ENCODE assay signal across 13 cellular contexts in the genomic region with DNA sequence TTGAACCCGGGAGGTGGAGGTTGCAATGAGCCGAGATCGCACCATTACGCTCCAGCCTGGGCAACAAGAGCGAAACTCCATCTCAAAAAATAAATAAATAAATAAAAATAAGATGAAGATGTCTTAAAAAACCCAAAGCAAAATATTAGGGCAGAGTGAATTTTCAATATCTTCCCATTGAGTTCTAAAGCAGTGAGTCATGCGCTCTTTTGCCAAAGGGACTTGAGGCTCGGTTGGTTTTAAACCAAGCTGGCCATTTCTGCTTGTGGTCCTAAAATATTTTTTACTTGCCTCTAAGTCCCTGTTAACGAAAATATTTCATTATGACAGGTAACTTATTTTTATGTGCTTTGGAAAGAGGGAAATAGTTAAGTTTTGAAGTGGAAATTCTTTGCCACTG. TPM values are rescaled to one million over a fixed set of nuclear protein-coding genes. Genes with fewer than 3 reads are reported as not detected.
DNase-seq lines count a peak whose midpoint lies in the region; ATAC-seq and TF ChIP-seq lines count a peak whose summit lies in the region.
"Had no signal": no experiment of that assay in that cellular context is flagged by ENCODE, and none has a peak within 500 bp of the region (broad histone marks: within the 10 kb centered on the region; RNA-seq: fewer than 3 reads in every experiment).

No MANE protein-coding gene starts in this region.

- no peak for TF ChIP-seq POLR2A in breast epithelium (IDR thresholded peaks at IDR 0.05)

- DNase-seq in MCF 10A (ENCODE audit: unreplicated experiment) (peak; percentile 60), breast epithelium (ENCODE audit: low spot score in 2 of 2) (no peak), amniotic epithelial cell (ENCODE audit: low read depth) (peak; percentile 42), fibroblast of the conjunctiva (ENCODE audit: low read depth) (peak; percentile 34), cortex of kidney (lab: John Stamatoyannopoulos, UW) (no peak), posterior vena cava (ENCODE audit: low spot score) (no peak), left lobe of liver (ENCODE audit: low spot score) (no peak)
- DNase-seq: H7, NCI-H2227 treated with DMSO at 0.1 percent for 48 hours had no signal

- H3K4me3 Mint-ChIP-seq in MCF 10A (ENCODE audit: unreplicated experiment) = no peak overlapping the region
- H3K4me3 Mint-ChIP-seq: dendritic cell treated with granulocyte-macrophage colony-stimulating factor and Interleukin-4, amounts not matched to agents 40 ng/mL and 50 ng/mL, for 4 days had no signal

- no peak overlapping the region for H3K4me3 ChIP-seq in breast epithelium
- H3K4me3 ChIP-seq: K562 had no signal

- H3K27me3 Mint-ChIP-seq in MCF 10A (ENCODE audit: insufficient read depth, unreplicated experiment) = no peaks in the 10 kb centered on the region
- H3K27me3 Mint-ChIP-seq: dendritic cell treated with granulocyte-macrophage colony-stimulating factor and Interleukin-4, amounts not matched to agents 40 ng/mL and 50 ng/mL, for 4 days had no signal

- CTCF ChIA-PET in MCF 10A (lab: Yijun Ruan, JAX) = interaction anchor here (0.7 kb wide), 1 partner anchor 112 kb away, joined by 5 read pairs; no protein-coding TSS in a partner anchor

- intact Hi-C loops in MCF 10A (cut with micrococcal nuclease) = loop anchor here (5.0 kb wide), 1 partner anchor 79 kb away; no protein-coding TSS in a partner anchor
- intact Hi-C loops in breast epithelium (cut with DNase I; ENCODE audit: low total_unique reads) = no loop called here
- intact Hi-C loops in posterior vena cava (cut with DNase I) = loop anchor here in 1 of 2 donors (10.0 kb wide), 1 partner anchor 83 kb away; the partner anchor contains the start of gene METTL16

- no peak for ATAC-seq in GM18873 (IDR thresholded peaks at IDR 0.05; ENCODE audit: low FRiP score, unreplicated experiment)
- no peak for ATAC-seq in left lobe of liver
- ATAC-seq: K562 had no signal

- H3K27ac ChIP-seq in breast epithelium = no peak overlapping the region

- TF ChIP-seq CTCF in MCF 10A (IDR thresholded peaks at IDR 0.05; ENCODE audit: unreplicated experiment) (no peak), breast epithelium (IDR thresholded peaks at IDR 0.05) (no peak)

- no peaks in the 10 kb centered on the region for H3K9me3 Mint-ChIP-seq in MCF 10A (ENCODE audit: unreplicated experiment)
- H3K9me3 Mint-ChIP-seq: activated T-helper 1 cell treated with anti-CD3 and anti-CD28 coated beads, Interleukin-12 subunit alpha, Interleukin-12 subunit beta, Interleukin-2, Interleukin-4 antibody, amounts not matched to agents 30 ng/mL and 10 ng/mL and 1 ng/mL, durations not matched to agents 14 hours and 24 hours and 36 hours; dendritic cell treated with granulocyte-macrophage colony-stimulating factor and Interleukin-4, amounts not matched to agents 40 ng/mL and 50 ng/mL, for 4 days had no signal

- no peak overlapping the region for H3K27ac Mint-ChIP-seq in MCF 10A (ENCODE audit: low read depth, unreplicated experiment)
- H3K27ac Mint-ChIP-seq: activated T-helper 1 cell treated with anti-CD3 and anti-CD28 coated beads, Interleukin-12 subunit alpha, Interleukin-12 subunit beta, Interleukin-2, Interleukin-4 antibody, amounts not matched to agents 30 ng/mL and 10 ng/mL and 1 ng/mL, durations not matched to agents 14 hours and 24 hours and 36 hours had no signal

- H3K9me3 ChIP-seq in breast epithelium = no peaks in the 10 kb centered on the region

- peaks cover 0 to 11% of the 10 kb centered on the region in 2 donors for H3K4me1 ChIP-seq in breast epithelium

- no peaks in the 10 kb centered on the region for H3K27me3 ChIP-seq in breast epithelium

- H3K36me3 Mint-ChIP-seq in MCF 10A (ENCODE audit: insufficient read depth, unreplicated experiment) = peaks cover 3% of the 10 kb centered on the region

- H3K36me3 ChIP-seq in breast epithelium = no peaks in the 10 kb centered on the region

- peaks cover 31% of the 10 kb centered on the region for H3K4me1 Mint-ChIP-seq in MCF 10A (ENCODE audit: insufficient read depth, unreplicated experiment)

- POLR2A ChIA-PET in MCF 10A (lab: Yijun Ruan, JAX) = interaction anchor here (0.7 to 1.8 kb wide), 7 partner anchors 8 to 197 kb away, joined by 3 to 7 read pairs (median 4); partner anchors contain the start of gene METTL16

- BruUV-seq in MCF 10A (replicated peaks; lab: Mats Ljungman, UMichigan) = no TSS peak

RNA-seq across cellular contexts. Expression of gene PAFAH1B1, which starts 4.7 kb away (rescaled TPM):
- total RNA-seq in MCF 10A (2022) = 170 and 192 TPM in 2 replicates
- total RNA-seq in breast epithelium = 100 to 1,000 TPM in 2 of 3 donors, 10 to 100 TPM in 1; 99.5 to 134 (median 119) TPM
- total RNA-seq in posterior vena cava = 100 to 1,000 TPM; 129 to 138 TPM
- 34.5 TPM for total RNA-seq in left lobe of liver

Comparison
In these comparisons a context has a peak if more than half of its experiments do, and no peak if none do; other contexts are left out.
1. DNase-seq: peak in MCF 10A (single experiment), amniotic epithelial cell (single experiment) and fibroblast of the conjunctiva (single experiment); none in breast epithelium (0 of 2), cortex of kidney (single experiment), posterior vena cava (single experiment) and left lobe of liver (single experiment).